In genomic region chr17:17001076-17001777, GRCh38 we compare ENCODE assay signal across 17 cellular contexts. TPM values are rescaled to one million over a fixed set of nuclear protein-coding genes. Genes with fewer than 3 reads are reported as not detected.
DNase-seq lines count a peak whose midpoint lies in the region; ATAC-seq, FAIRE-seq and TF ChIP-seq lines count a peak whose summit lies in the region.
"Had no signal": no experiment of that assay in that cellular context is flagged by ENCODE, and none has a peak within 500 bp of the region (broad histone marks: within the 10 kb centered on the region; RNA-seq: fewer than 3 reads in every experiment).

No MANE protein-coding gene starts in this region.

- POLR2A ChIA-PET in A549 (lab: Yijun Ruan, JAX) (no interaction called here), OCI-LY7 (lab: Charles Lee) (no interaction called here)

- peaks cover 0 to 20% (median 0%) of the 10 kb centered on the region in 11 experiments; a peak in 2 of 22 replicates for H3K27me3 ChIP-seq in BLaER1 treated with 17β-estradiol and CSF1 and Interleukin-3, amounts not matched to agents 10 nM and 100 nM
- H3K27me3 ChIP-seq in testis = no peaks in the 10 kb centered on the region
- H3K27me3 ChIP-seq: adrenal gland, MG63, pancreas had no signal

- H3K9me3 ChIP-seq in A549 (no peaks in the 10 kb centered on the region), OCI-LY7 (ENCODE audit: low read length) (no peaks in the 10 kb centered on the region), testis (no peaks in the 10 kb centered on the region)
- no peaks in the 10 kb centered on the region for H3K9me3 ChIP-seq in BLaER1 treated with 17β-estradiol and CSF1 and Interleukin-3, amounts not matched to agents 10 nM and 100 nM (replicated peaks in 1 of 11)
- H3K9me3 ChIP-seq: adrenal gland, MG63, pancreas had no signal

- no peaks in the 10 kb centered on the region for H3K79me2 ChIP-seq in OCI-LY7 (ENCODE audit: insufficient read depth, low read depth, low read length)

- TF ChIP-seq CTCF in A549 (IDR thresholded peaks at IDR 0.05) (no peak), OCI-LY7 (conservative IDR thresholded peaks at IDR 0.05; ENCODE audit: low read length) (no peak), testis (IDR thresholded peaks at IDR 0.05) (no peak)

- H3K4me2 ChIP-seq in A549 = peak overlapping the region; percentile 86; the same call in 2 of the 3 replicates
- H3K4me2 ChIP-seq in BLaER1 treated with 17β-estradiol and CSF1 and Interleukin-3, amounts not matched to agents 10 nM and 100 nM = peak overlapping the region in 7 of 11 experiments; percentile 7 to 52 (median 24); a peak in 10 of 22 replicates
- no peak overlapping the region for H3K4me2 ChIP-seq in OCI-LY7 (ENCODE audit: low read length)

- peaks cover 0 to 14% (median 0%) of the 10 kb centered on the region in 11 experiments; a peak in 2 of 22 replicates for H4K20me1 ChIP-seq in BLaER1 treated with 17β-estradiol and CSF1 and Interleukin-3, amounts not matched to agents 10 nM and 100 nM
- H4K20me1 ChIP-seq in OCI-LY7 (ENCODE audit: insufficient read depth, low read length) = no peaks in the 10 kb centered on the region

- no peaks in the 10 kb centered on the region for H3K36me3 ChIP-seq in BLaER1 treated with 17β-estradiol and CSF1 and Interleukin-3, amounts not matched to agents 10 nM and 100 nM
- H3K36me3 ChIP-seq in OCI-LY7 (ENCODE audit: insufficient read depth, low read length) (no peaks in the 10 kb centered on the region), testis (ENCODE audit: low read depth, missing control alignments) (no peaks in the 10 kb centered on the region)
- H3K36me3 ChIP-seq: adrenal gland, MG63, pancreas had no signal

- TF ChIP-seq RAD21 in A549 (conservative IDR thresholded peaks at IDR 0.05 in 1 of 2, IDR thresholded peaks at IDR 0.05 in 1 of 2) = no peak

- H3K9me2 ChIP-seq in OCI-LY7 (ENCODE audit: insufficient read depth, low read length) = no peaks in the 10 kb centered on the region

- peak overlapping the region in 4 of 11 experiments; percentile 6 to 21 (median 10); a peak in 2 of 22 replicates for H3K9ac ChIP-seq in BLaER1 treated with 17β-estradiol and CSF1 and Interleukin-3, amounts not matched to agents 10 nM and 100 nM

- 67% methylated on average over 9 of the region's 9 CpGs for WGBS in A549 (ENCODE audit: missing lambda C conversion rate)
- WGBS in testis, 2 donors = 81 to 82% methylated on average over 9 of the region's 9 CpGs

- H3K27ac ChIP-seq in A549 (peak overlapping the region in 1 of 2 experiments; percentile 83; a peak in 4 of 6 replicates), OCI-LY7 (ENCODE audit: low read depth, low read length, poor library complexity, severe bottlenecking) (no peak overlapping the region), testis (no peak overlapping the region)
- H3K27ac ChIP-seq in BLaER1 treated with 17β-estradiol and CSF1 and Interleukin-3, amounts not matched to agents 10 nM and 100 nM = no peak overlapping the region
- H3K27ac ChIP-seq: adrenal gland, pancreas had no signal

- intact Hi-C loops in OCI-LY7 (cut with micrococcal nuclease; ENCODE audit: unreplicated experiment) (loop anchor here (1.0 to 2.0 kb wide), 2 partner anchors 146 to 312 kb away; no protein-coding TSS in a partner anchor), testis (cut with DNase I; ENCODE audit: low total_unique reads) (no loop called here)

- no peak overlapping the region for H3K4me3 ChIP-seq in A549
- no peak overlapping the region for H3K4me3 ChIP-seq in BLaER1 treated with 17β-estradiol and CSF1 and Interleukin-3, amounts not matched to agents 10 nM and 100 nM
- H3K4me3 ChIP-seq in OCI-LY7 (ENCODE audit: low read depth, low read length, poor library complexity, severe bottlenecking) = no peak overlapping the region
- no peak overlapping the region for H3K4me3 ChIP-seq in testis
- H3K4me3 ChIP-seq: adrenal gland, MG63, pancreas had no signal

- TF ChIP-seq EP300 in A549 (IDR thresholded peaks at IDR 0.05) = no peak

- peaks cover 11% of the 10 kb centered on the region for H3K4me1 ChIP-seq in A549
- peaks cover 4 to 65% (median 47%) of the 10 kb centered on the region in 10 experiments; a peak in 18 of 20 replicates for H3K4me1 ChIP-seq in BLaER1 treated with 17β-estradiol and CSF1 and Interleukin-3, amounts not matched to agents 10 nM and 100 nM
- peaks cover 7% of the 10 kb centered on the region for H3K4me1 ChIP-seq in OCI-LY7 (ENCODE audit: insufficient read depth, low read length, poor library complexity, severe bottlenecking)
- H3K4me1 ChIP-seq in testis = peaks cover 3% of the 10 kb centered on the region
- H3K4me1 ChIP-seq: pancreas had no signal

- FAIRE-seq in A549 (lab: Jason Lieb, UNC) = no peak
- FAIRE-seq: pancreas, small intestine had no signal

- CTCF ChIA-PET in A549 (lab: Yijun Ruan, JAX) (interaction anchor here (0.5 to 5.2 kb wide), 38 partner anchors 12 to 312 kb away, joined by 3 to 55 read pairs (median 4); partner anchors contain the start of gene FLCN), OCI-LY7 (lab: Charles Lee; ENCODE audit: unreplicated experiment) (no interaction called here)

- TF ChIP-seq POLR2A in A549 (IDR thresholded peaks at IDR 0.05; ENCODE audit: low read length) = no peak
- TF ChIP-seq POLR2A in testis (IDR thresholded peaks at IDR 0.05) = no peak

- BruUV-seq in OCI-LY7 (replicated peaks; lab: Mats Ljungman, UMichigan) = no TSS peak

- peak overlapping the region; percentile 17; the same call in 1 of the 2 replicates for H2AFZ ChIP-seq in OCI-LY7 (ENCODE audit: low read length)

- DNase-seq in A549 (ENCODE audit: low read depth in 1 of 2, low spot score in 1 of 2) (no peak), OCI-LY7 (ENCODE audit: low spot score) (no peak), left lobe of liver (ENCODE audit: low spot score) (no peak), testis (no peak)
- DNase-seq: DMS79 had no signal

- ATAC-seq in A549 (peak; percentile 8 to 33; a peak in 3 of 6 replicates), left lobe of liver (peak; percentile 1), GM19452 (IDR thresholded peaks at IDR 0.05; ENCODE audit: unreplicated experiment) (no peak), GM21360 (IDR thresholded peaks at IDR 0.05; ENCODE audit: unreplicated experiment) (no peak)

TF ChIP-seq in A549, 52 proteins besides CTCF, POLR2A, EP300 and RAD21:
- TF ChIP-seq, protein P1, sequence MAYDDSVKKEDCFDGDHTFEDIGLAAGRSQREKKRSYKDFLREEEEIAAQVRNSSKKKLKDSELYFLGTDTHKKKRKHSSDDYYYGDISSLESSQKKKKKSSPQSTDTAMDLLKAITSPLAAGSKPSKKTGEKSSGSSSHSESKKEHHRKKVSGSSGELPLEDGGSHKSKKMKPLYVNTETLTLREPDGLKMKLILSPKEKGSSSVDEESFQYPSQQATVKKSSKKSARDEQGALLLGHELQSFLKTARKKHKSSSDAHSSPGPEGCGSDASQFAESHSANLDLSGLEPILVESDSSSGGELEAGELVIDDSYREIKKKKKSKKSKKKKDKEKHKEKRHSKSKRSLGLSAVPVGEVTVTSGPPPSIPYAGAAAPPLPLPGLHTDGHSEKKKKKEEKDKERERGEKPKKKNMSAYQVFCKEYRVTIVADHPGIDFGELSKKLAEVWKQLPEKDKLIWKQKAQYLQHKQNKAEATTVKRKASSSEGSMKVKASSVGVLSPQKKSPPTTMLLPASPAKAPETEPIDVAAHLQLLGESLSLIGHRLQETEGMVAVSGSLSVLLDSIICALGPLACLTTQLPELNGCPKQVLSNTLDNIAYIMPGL (CRISPR knock-in tag; IDR thresholded peaks at IDR 0.05; ENCODE audit: borderline replicate concordance) = no peak

RNA-seq across cellular contexts. Expression of gene TNFRSF13B, which starts 29.3 kb away (rescaled TPM):
- polyA plus RNA-seq in A549 (2011; rRNA removed) (not detected in 2 replicates), A549 (2017; fragmentation: RNase III; extraction: RNeasy Plus Mini Kit Qiagen cat#74134 plus additional on column Dnase treatment) (not detected in 3 replicates), testis (ENCODE audit: insufficient read depth, low read depth, low replicate concordance) (0.59 TPM)
- not detected in 2 replicates for polyA plus RNA-seq in A549 (2012; cell fraction: cytosol; rRNA removed)
- not detected in 2 replicates for polyA plus RNA-seq in A549 (2012; cell fraction: nucleus; rRNA removed)
- polyA minus RNA-seq in A549 (2011; rRNA and poly(A)+ RNA removed) = not detected in 2 replicates
- 15.5 and 19.3 TPM in 2 replicates for total RNA-seq in OCI-LY7 (2014; rRNA removed; shearing (Covaris generic))
- total RNA-seq in OCI-LY7 (2022) (5.7 and 7.5 TPM in 2 replicates), left lobe of liver (not detected), testis (not detected)
- total RNA-seq: activated CD4-positive, alpha-beta memory T cell treated with anti-CD3 and anti-CD28 coated beads, Interleukin-2, amount 10 ng/mL, durations not matched to agents 7 days and 5 days; adrenal gland; lower leg skin; myocyte; RPMI7951 had no signal
- polyA plus RNA-seq: BJ, pancreas had no signal

RNA-seq across cellular contexts. Expression of gene MPRIP, which starts 41.0 kb away (rescaled TPM):
- polyA plus RNA-seq in A549 (2011; rRNA removed) (147 and 200 TPM in 2 replicates), A549 (2017; fragmentation: RNase III; extraction: RNeasy Plus Mini Kit Qiagen cat#74134 plus additional on column Dnase treatment) (192 to 240 TPM (median 228 TPM) in 3 replicates), testis (ENCODE audit: insufficient read depth, low read depth, low replicate concordance) (191 TPM)
- polyA plus RNA-seq in A549 (2012; cell fraction: cytosol; rRNA removed) = 170 and 183 TPM in 2 replicates
- 347 and 385 TPM in 2 replicates for polyA plus RNA-seq in A549 (2012; cell fraction: nucleus; rRNA removed)
- polyA minus RNA-seq in A549 (2011; rRNA and poly(A)+ RNA removed) = 215 and 250 TPM in 2 replicates
- total RNA-seq in OCI-LY7 (2014; rRNA removed; shearing (Covaris generic)) = 73.3 and 78.9 TPM in 2 replicates
- total RNA-seq in OCI-LY7 (2022) (109 and 118 TPM in 2 replicates), left lobe of liver (93.3 TPM), testis (100 to 1,000 TPM; 304 to 337 TPM)

Comparison
In these comparisons a context has a peak if more than half of its experiments do, and no peak if none do; other contexts are left out.
1. ATAC-seq: peak in A549 (2 of 2) and left lobe of liver (single experiment); none in GM19452 (single experiment) and GM21360 (single experiment).